1 cellular context compared by ENCODE assay signal in genomic region chr3:99638244-99638948, GRCh38.
TF ChIP-seq lines count a peak whose summit lies in the region.

COL8A1 (plus strand) TSS chr3:99638594; CDS start chr3:99790683, 152,089 bp downstream.

TF ChIP-seq in HEK293, 187 proteins besides CTCF, POLR2A, EP300 and RAD21 (continued from another document and continues in another):
- TF ChIP-seq ZSCAN4 (tag by site-specific recombination; IDR thresholded peaks at IDR 0.05) (no peak), ZNF510 (tag by site-specific recombination; IDR thresholded peaks at IDR 0.05; ENCODE audit: insufficient replicate concordance) (no peak), PRDM10 (tag by site-specific recombination; IDR thresholded peaks at IDR 0.05) (peak; percentile 74), YY1 (tag by site-specific recombination; IDR thresholded peaks at IDR 0.05) (no peak), ZNF692 (tag by site-specific recombination; IDR thresholded peaks at IDR 0.05) (no peak), PATZ1 (tag by site-specific recombination; IDR thresholded peaks at IDR 0.05) (peak; percentile 75), ZIC2 (tag by site-specific recombination; IDR thresholded peaks at IDR 0.05) (peak; percentile 58; the same call in 1 of the 2 replicates), ZNF843 (tag by site-specific recombination; IDR thresholded peaks at IDR 0.05) (no peak), ZNF48 (tag by site-specific recombination; IDR thresholded peaks at IDR 0.05) (no peak), ZBTB20 (tag by site-specific recombination; IDR thresholded peaks at IDR 0.05) (no peak; the same call in 1 of the 2 replicates), ZNF350 (tag by site-specific recombination; IDR thresholded peaks at IDR 0.05) (no peak), ZNF639 (tag by site-specific recombination; IDR thresholded peaks at IDR 0.05) (no peak), ZNF114 (tag by site-specific recombination; IDR thresholded peaks at IDR 0.05) (no peak), KLF10 (tag by site-specific recombination; IDR thresholded peaks at IDR 0.05) (no peak), GFI1B (tag by site-specific recombination; IDR thresholded peaks at IDR 0.05) (no peak), ZNF214 (tag by site-specific recombination; IDR thresholded peaks at IDR 0.05; ENCODE audit: borderline replicate concordance) (no peak), KLF8 (tag by site-specific recombination; IDR thresholded peaks at IDR 0.05) (0 out of 2 replicates have a peak, but pooled peaks have one; percentile 39), REPIN1 (tag by site-specific recombination; IDR thresholded peaks at IDR 0.05; ENCODE audit: low read depth) (no peak), ZNF654 (tag by site-specific recombination; IDR thresholded peaks at IDR 0.05; ENCODE audit: low read depth) (no peak), ZBTB48 (tag by site-specific recombination; IDR thresholded peaks at IDR 0.05) (no peak), IKZF3 (tag by site-specific recombination; IDR thresholded peaks at IDR 0.05) (peak; percentile 28; the same call in 1 of the 2 replicates), KLF9 (tag by site-specific recombination; IDR thresholded peaks at IDR 0.05; ENCODE audit: low read depth) (peak; percentile 30; the same call in 1 of the 2 replicates), REST (tag by site-specific recombination; IDR thresholded peaks at IDR 0.05) (0 out of 2 replicates have a peak, but pooled peaks have one; percentile 43), ZNF398 (tag by site-specific recombination; IDR thresholded peaks at IDR 0.05) (peak; percentile 90), ZXDB (tag by site-specific recombination; IDR thresholded peaks at IDR 0.05) (no peak), ZNF704 (tag by site-specific recombination; IDR thresholded peaks at IDR 0.05) (no peak), KLF16 (tag by site-specific recombination; IDR thresholded peaks at IDR 0.05) (0 out of 2 replicates have a peak, but pooled peaks have one; percentile 56), ZNF837 (tag by site-specific recombination; IDR thresholded peaks at IDR 0.05) (no peak), ZNF146 (tag by site-specific recombination; IDR thresholded peaks at IDR 0.05) (no peak), ZNF18 (tag by site-specific recombination; IDR thresholded peaks at IDR 0.05) (no peak), ZNF629 (tag by site-specific recombination; IDR thresholded peaks at IDR 0.05) (no peak), SCRT2 (tag by site-specific recombination; IDR thresholded peaks at IDR 0.05) (peak; percentile 66), ZSCAN23 (tag by site-specific recombination; IDR thresholded peaks at IDR 0.05) (no peak), ZNF324 (tag by site-specific recombination; IDR thresholded peaks at IDR 0.05) (no peak), ZFP69B (tag by site-specific recombination; IDR thresholded peaks at IDR 0.05) (peak; percentile 58; the same call in 1 of the 2 replicates), ZNF423 (tag by site-specific recombination; IDR thresholded peaks at IDR 0.05) (no peak), ZNF791 (tag by site-specific recombination; IDR thresholded peaks at IDR 0.05) (no peak), BCL6B (tag by site-specific recombination; IDR thresholded peaks at IDR 0.05) (no peak), ZNF830 (tag by site-specific recombination; IDR thresholded peaks at IDR 0.05; ENCODE audit: low read depth) (no peak), ZNF747 (tag by site-specific recombination; IDR thresholded peaks at IDR 0.05) (no peak), ZNF175 (tag by site-specific recombination; IDR thresholded peaks at IDR 0.05) (no peak), MYNN (tag by site-specific recombination; IDR thresholded peaks at IDR 0.05; ENCODE audit: borderline replicate concordance) (peak; percentile 65; the same call in 1 of the 2 replicates)
